ENCODE assay signal across 21 cellular contexts in genomic region chr7:1492221-1492620, GRCh38.
"Had no signal": no experiment of that assay in that cellular context is flagged by ENCODE, and none has a peak within 500 bp of the region (broad histone marks: within the 10 kb centered on the region; RNA-seq: fewer than 3 reads in every experiment).

No MANE protein-coding gene starts in this region.

- DNase-seq: dermis blood vessel endothelial cell; dorsolateral prefrontal cortex; effector CD4-positive, alpha-beta T cell; effector memory CD4-positive, alpha-beta T cell; erythroblast; esophagus squamous epithelium; foreskin fibroblast; foreskin melanocyte; gastrocnemius medialis; glutamatergic neuron; heart right ventricle; hippocampal formation; left cardiac atrium; left lung; left ventricle myocardium superior; lower lobe of right lung; mesendoderm; midbrain had no signal

- ATAC-seq: esophagus mucosa, gastrocnemius medialis, heart right ventricle, left cardiac atrium, left lung, left ventricle myocardium superior, lower lobe of right lung had no signal

- H3K27me3 ChIP-seq: dorsolateral prefrontal cortex, esophagus squamous epithelium, gastrocnemius medialis, heart right ventricle, left lung had no signal

- H3K9me3 ChIP-seq: esophagus squamous epithelium, gastrocnemius medialis, heart right ventricle, left lung, lower lobe of right lung had no signal

- H3K4me3 ChIP-seq: coronary artery, dorsolateral prefrontal cortex, esophagus squamous epithelium, gastrocnemius medialis, heart right ventricle, left lung, lower lobe of right lung had no signal

- H3K4me1 ChIP-seq: esophagus squamous epithelium, gastrocnemius medialis, heart right ventricle, left lung, lower lobe of right lung had no signal

- H3K27ac ChIP-seq: coronary artery, dorsolateral prefrontal cortex, epithelial cell of prostate, esophagus squamous epithelium, gastrocnemius medialis, heart right ventricle, left lung, lower lobe of right lung had no signal
